In the genomic region with DNA sequence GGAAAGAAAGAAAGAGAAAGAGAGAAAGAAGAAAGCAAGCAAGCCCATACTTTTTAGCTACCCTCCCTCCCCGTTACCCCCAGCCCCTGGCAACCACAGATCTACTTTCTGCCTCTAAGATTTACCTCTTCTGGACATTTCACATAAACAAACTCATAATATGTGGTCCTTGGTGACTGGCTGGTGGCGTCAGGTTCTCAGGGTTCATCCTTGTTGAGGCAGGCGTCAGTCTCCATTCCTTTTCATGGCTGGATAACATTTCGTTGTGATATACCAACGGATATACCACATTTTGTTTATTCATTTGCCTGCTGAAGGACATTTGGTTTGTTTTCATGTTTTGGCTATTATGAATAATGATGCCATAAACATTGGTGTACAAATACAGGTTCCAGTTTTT, we compare ENCODE assay signal across 13 cellular contexts. TPM values are rescaled to one million over a fixed set of nuclear protein-coding genes. Genes with fewer than 3 reads are reported as not detected.
DNase-seq lines count a peak whose midpoint lies in the region; ATAC-seq and TF ChIP-seq lines count a peak whose summit lies in the region.
"Had no signal": no experiment of that assay in that cellular context is flagged by ENCODE, and none has a peak within 500 bp of the region (broad histone marks: within the 10 kb centered on the region; RNA-seq: fewer than 3 reads in every experiment).

No MANE protein-coding gene starts in this region.

- no peak overlapping the region for H2AFZ ChIP-seq in mesenchymal stem cell (ENCODE audit: low read depth, low read length)

- TF ChIP-seq POLR2A in gastroesophageal sphincter (IDR thresholded peaks at IDR 0.05): no peak

- H3K9ac ChIP-seq in endodermal cell (ENCODE audit: extremely low read depth, low read length, poor library complexity, severe bottlenecking): no peak overlapping the region
- H3K9ac ChIP-seq in mesenchymal stem cell (ENCODE audit: low read length): no peak overlapping the region

- no peak overlapping the region for H2BK12ac ChIP-seq in mesenchymal stem cell (ENCODE audit: low read length in 2 of 2)

- H3K4me2 ChIP-seq in mesenchymal stem cell (ENCODE audit: low read length, poor library complexity, severe bottlenecking): no peak overlapping the region

- H3K4me1 Mint-ChIP-seq in endodermal cell (peaks cover 2% of the 10 kb centered on the region), type B pancreatic cell (ENCODE audit: unreplicated experiment) (peaks cover 33% of the 10 kb centered on the region), T-cell (no peaks in the 10 kb centered on the region)
- H3K4me1 Mint-ChIP-seq: CD14-positive monocyte had no signal

- H3K4ac ChIP-seq in mesenchymal stem cell (ENCODE audit: low read depth in 1 of 2, low read length in 2 of 2): no peak overlapping the region

- H3K36me3 Mint-ChIP-seq in endodermal cell (ENCODE audit: low read depth) (no peaks in the 10 kb centered on the region), type B pancreatic cell (no peaks in the 10 kb centered on the region), T-cell (no peaks in the 10 kb centered on the region)
- H3K36me3 Mint-ChIP-seq: CD14-positive monocyte; CD8-positive, alpha-beta T cell had no signal

- no peak overlapping the region for H3K14ac ChIP-seq in mesenchymal stem cell (ENCODE audit: low read length in 2 of 2)

- no peaks in the 10 kb centered on the region for H3K27me3 ChIP-seq in endodermal cell (ENCODE audit: control insufficient read depth, insufficient read depth, low read length, poor library complexity, severe bottlenecking)
- H3K27me3 ChIP-seq in mesenchymal stem cell (ENCODE audit: control insufficient read depth in 1 of 2, insufficient read depth in 1 of 2, low read length in 2 of 2): peaks cover 63 to 68% of the 10 kb centered on the region in 2 experiments
- H3K27me3 ChIP-seq in gastroesophageal sphincter: no peaks in the 10 kb centered on the region

- CTCF ChIA-PET in T-cell (lab: Charles Lee): interaction anchor here in 1 of 2 donors (0.7 kb wide), 1 partner anchor 205 kb away, joined by 3 read pairs; no protein-coding TSS in a partner anchor

- no peak overlapping the region for H2BK15ac ChIP-seq in mesenchymal stem cell (ENCODE audit: low read depth, poor library complexity, severe bottlenecking)

- no peak overlapping the region for H3K18ac ChIP-seq in mesenchymal stem cell (ENCODE audit: low read depth in 1 of 2, low read length in 2 of 2)

- H2BK120ac ChIP-seq in mesenchymal stem cell (ENCODE audit: low read depth, low read length): no peak overlapping the region

- TF ChIP-seq EP300 in gastroesophageal sphincter (IDR thresholded peaks at IDR 0.05): no peak

- no peaks in the 10 kb centered on the region for H3K9me3 Mint-ChIP-seq in endodermal cell
- no peaks in the 10 kb centered on the region for H3K9me3 Mint-ChIP-seq in type B pancreatic cell
- H3K9me3 Mint-ChIP-seq in T-cell: no peaks in the 10 kb centered on the region
- H3K9me3 Mint-ChIP-seq: CD14-positive monocyte; CD8-positive, alpha-beta T cell had no signal

- DNase-seq in DMS53 (lab: John Stamatoyannopoulos, UW): peak; percentile 30
- DNase-seq in DMS53 treated with DMSO at 0.1 percent for 48 hours (lab: John Stamatoyannopoulos, UW; ENCODE audit: unreplicated experiment): no peak
- DNase-seq in endodermal cell: peak; percentile 15
- DNase-seq in mesenchymal stem cell: peak; percentile 9
- peak; percentile 15 for DNase-seq in type B pancreatic cell (ENCODE audit: extremely low spot score, unreplicated experiment)
- DNase-seq in T-cell: no peak
- no peak for DNase-seq in NCI-H2029 (lab: John Stamatoyannopoulos, UW)
- DNase-seq: CD8-positive, alpha-beta T cell; COR-L47 had no signal

- H3K79me1 ChIP-seq in mesenchymal stem cell (replicated peaks; ENCODE audit: low read length, poor library complexity, severe bottlenecking): no peaks in the 10 kb centered on the region

- H4K91ac ChIP-seq in mesenchymal stem cell (ENCODE audit: low read length): no peak overlapping the region

- H3K9me3 ChIP-seq in endodermal cell (ENCODE audit: control insufficient read depth, low read length) (no peaks in the 10 kb centered on the region), mesenchymal stem cell (ENCODE audit: control insufficient read depth, low read length) (no peaks in the 10 kb centered on the region), gastroesophageal sphincter (no peaks in the 10 kb centered on the region)

- no peak overlapping the region for H3K23ac ChIP-seq in mesenchymal stem cell (ENCODE audit: low read length in 2 of 2)

- H3K4me3 Mint-ChIP-seq in endodermal cell (no peak overlapping the region), type B pancreatic cell (no peak overlapping the region), T-cell (no peak overlapping the region)
- H3K4me3 Mint-ChIP-seq: CD14-positive monocyte; CD8-positive, alpha-beta T cell had no signal

- H3K36me3 ChIP-seq in endodermal cell (ENCODE audit: control insufficient read depth, insufficient read depth, low read length) (no peaks in the 10 kb centered on the region), mesenchymal stem cell (ENCODE audit: control insufficient read depth in 1 of 2, insufficient read depth in 2 of 2, low read depth in 1 of 2, low read length in 2 of 2) (no peaks in the 10 kb centered on the region), gastroesophageal sphincter (no peaks in the 10 kb centered on the region)

- H3K4me1 ChIP-seq in endodermal cell (ENCODE audit: control insufficient read depth, insufficient read depth, low read length) (no peaks in the 10 kb centered on the region), mesenchymal stem cell (ENCODE audit: control insufficient read depth, insufficient read depth, low read depth, low read length) (no peaks in the 10 kb centered on the region), gastroesophageal sphincter (peaks cover 0 to 6% (median 0%) of the 10 kb centered on the region in 3 donors)

- no peak overlapping the region for H3K4me3 ChIP-seq in endodermal cell (ENCODE audit: low read length)
- no peak overlapping the region for H3K4me3 ChIP-seq in mesenchymal stem cell (ENCODE audit: insufficient read depth in 1 of 2, low read depth in 1 of 2, low read length in 2 of 2)
- H3K4me3 ChIP-seq in gastroesophageal sphincter: no peak overlapping the region

- H3K27ac ChIP-seq in endodermal cell (ENCODE audit: low read depth, low read length) (no peak overlapping the region), mesenchymal stem cell (ENCODE audit: low read length, poor library complexity, severe bottlenecking) (no peak overlapping the region), gastroesophageal sphincter (no peak overlapping the region)
- H3K27ac ChIP-seq: 22Rv1 had no signal

- WGBS in endodermal cell (ENCODE audit: insufficient coverage in 1 of 2, insufficient read length in 1 of 2), 2 experiments: 90 to 100% methylated on average over 4 to 5 of the region's 5 CpGs
- WGBS in mesenchymal stem cell: 50% methylated on average over 5 of the region's 5 CpGs
- WGBS in gastroesophageal sphincter (ENCODE audit: low coverage in 1 of 2), 2 donors: 66 to 86% methylated on average over 2 to 5 of the region's 5 CpGs

- no peak overlapping the region for H2BK5ac ChIP-seq in mesenchymal stem cell (ENCODE audit: low read depth, low read length, poor library complexity, severe bottlenecking)

- no peak overlapping the region for H3K27ac Mint-ChIP-seq in endodermal cell
- H3K27ac Mint-ChIP-seq in type B pancreatic cell: no peak overlapping the region
- H3K27ac Mint-ChIP-seq in T-cell: no peak overlapping the region
- H3K27ac Mint-ChIP-seq: CD14-positive monocyte; CD8-positive, alpha-beta T cell had no signal

- H3K27me3 Mint-ChIP-seq in endodermal cell (ENCODE audit: insufficient read depth) (peaks cover 5% of the 10 kb centered on the region), type B pancreatic cell (peaks cover 26% of the 10 kb centered on the region), T-cell (peaks cover 19 to 26% of the 10 kb centered on the region in 2 donors)

- no peak overlapping the region for H4K8ac ChIP-seq in mesenchymal stem cell (ENCODE audit: low read length)

- POLR2A ChIA-PET in T-cell (lab: Charles Lee): no interaction called here

- ATAC-seq in gastroesophageal sphincter: no peak
- no peak for ATAC-seq in T-cell (replicated peaks in 1 of 4)
- ATAC-seq: CD8-positive, alpha-beta T cell; HCT116 had no signal

- TF ChIP-seq CTCF in endodermal cell (conservative IDR thresholded peaks at IDR 0.05): no peak
- no peak for TF ChIP-seq CTCF in type B pancreatic cell (conservative IDR thresholded peaks at IDR 0.05)
- TF ChIP-seq CTCF in gastroesophageal sphincter (IDR thresholded peaks at IDR 0.05): no peak

- no peak overlapping the region for H2AK5ac ChIP-seq in mesenchymal stem cell (ENCODE audit: low read length, severe bottlenecking)

RNA-seq across cellular contexts. Expression of gene CDH23, which starts 30.5 kb away (rescaled TPM):
- total RNA-seq in endodermal cell (1 to 10 TPM; 2.1 to 4.2 TPM), type B pancreatic cell (ENCODE audit: low replicate concordance) (7.4 and 9.4 TPM in 2 replicates), gastroesophageal sphincter (10 to 100 TPM in 3 of 4 donors, 1 to 10 TPM in 1; 5.1 to 33.5 (median 16.2) TPM), T-cell (10 to 100 TPM in 1 of 5 donors, 1 to 10 TPM in 4; 2.6 to 21.4 (median 3.0) TPM)
- 9.2 TPM for polyA plus RNA-seq in endodermal cell (2013, experiment 1 of 2)
- polyA plus RNA-seq in endodermal cell (2013, experiment 2 of 2): 10.8 TPM
- not detected for polyA plus RNA-seq in mesenchymal stem cell (2013, experiment 1 of 2)
- not detected for polyA plus RNA-seq in mesenchymal stem cell (2013, experiment 2 of 2)

Comparison
In these comparisons a context has a peak if more than half of its experiments do, and no peak if none do; other contexts are left out.
1. DNase-seq: peak in DMS53 (single experiment), endodermal cell (single experiment), mesenchymal stem cell (single experiment) and type B pancreatic cell (single experiment); none in DMS53 treated with DMSO at 0.1 percent for 48 hours (single experiment), T-cell (0 of 34) and NCI-H2029 (single experiment).